8 cellular contexts compared by ENCODE assay signal in genomic region chr5:177111720-177112394, GRCh38. TPM values are rescaled to one million over a fixed set of nuclear protein-coding genes. Genes with fewer than 3 reads are reported as not detected.
A peak's percentile ranks its signal among the peaks of the same experiment; 100 is the strongest.
DNase-seq lines count a peak whose midpoint lies in the region; ATAC-seq and TF ChIP-seq lines count a peak whose summit lies in the region.

No MANE protein-coding gene starts in this region.

- peak; percentile 94 for TF ChIP-seq CTCF in lower lobe of right lung (IDR thresholded peaks at IDR 0.05)

- no peak overlapping the region for H3K4me3 ChIP-seq in lower lobe of right lung

- DNase-seq in NCI-H524 (lab: John Stamatoyannopoulos, UW), result peak; percentile 39 to 69
- DNase-seq in NCI-H524 treated with DMSO at 0.1 percent for 48 hours (lab: John Stamatoyannopoulos, UW), result no peak
- peak; percentile 44 for DNase-seq in NCI-H1105 treated with DMSO at 0.1 percent for 48 hours (lab: John Stamatoyannopoulos, UW)
- peak; percentile 34 for DNase-seq in activated CD4-positive, CD25-positive, alpha-beta regulatory T cell treated with anti-CD3 and anti-CD28 coated beads, Interleukin-2, amount 50 U/mL, for 16 hours (ENCODE audit: low read depth, low spot score)
- DNase-seq in central memory CD4-positive, alpha-beta T cell, result peak; percentile 34
- DNase-seq in lower lobe of right lung, result no peak
- DNase-seq in stimulated activated CD8-positive, alpha-beta memory T cell treated with anti-CD3 and anti-CD28 coated beads, Interleukin-2, amount 100 ng/mL, for 48 hours (ENCODE audit: low read depth in 2 of 2), result peak; percentile 42 to 56

- intact Hi-C loops in lower lobe of right lung (cut with DNase I), result no loop called here

- H3K36me3 ChIP-seq in lower lobe of right lung, result no peaks in the 10 kb centered on the region

- no peaks in the 10 kb centered on the region for H3K27me3 ChIP-seq in lower lobe of right lung (ENCODE audit: low read depth)

- ATAC-seq in lower lobe of right lung (peak; percentile 49 to 55), HG02678 (IDR thresholded peaks at IDR 0.05; ENCODE audit: unreplicated experiment) (no peak)

- peaks cover 15% of the 10 kb centered on the region for H3K4me1 ChIP-seq in lower lobe of right lung

- H3K27ac ChIP-seq in lower lobe of right lung, result no peak overlapping the region

- H3K9me3 ChIP-seq in lower lobe of right lung, result no peaks in the 10 kb centered on the region

RNA-seq across cellular contexts. Expression of gene NSD1, which starts 21.7 kb away (rescaled TPM):
- total RNA-seq in lower lobe of right lung, result 75.5 TPM

RNA-seq across cellular contexts. Expression of gene FGFR4, which starts 25.1 kb away (rescaled TPM):
- total RNA-seq in lower lobe of right lung, result 59.7 TPM

Comparison
In these comparisons a context has a peak if more than half of its experiments do, and no peak if none do; other contexts are left out.
1. DNase-seq: peak in NCI-H524 (2 of 2), NCI-H1105 treated with DMSO at 0.1 percent for 48 hours (single experiment), activated CD4-positive, CD25-positive, alpha-beta regulatory T cell treated with anti-CD3 and anti-CD28 coated beads, Interleukin-2, amount 50 U/mL, for 16 hours (single experiment), central memory CD4-positive, alpha-beta T cell (single experiment) and stimulated activated CD8-positive, alpha-beta memory T cell treated with anti-CD3 and anti-CD28 coated beads, Interleukin-2, amount 100 ng/mL, for 48 hours (2 of 2); none in NCI-H524 treated with DMSO at 0.1 percent for 48 hours (single experiment) and lower lobe of right lung (single experiment).